ENCODE assay signal across 15 cellular contexts in genomic region chr1:46691997-46692790, GRCh38. TPM values are rescaled to one million over a fixed set of nuclear protein-coding genes. Genes with fewer than 3 reads are reported as not detected.
DNase-seq lines count a peak whose midpoint lies in the region; TF ChIP-seq lines count a peak whose summit lies in the region.
"Had no signal": no experiment of that assay in that cellular context is flagged by ENCODE, and none has a peak within 500 bp of the region (broad histone marks: within the 10 kb centered on the region; RNA-seq: fewer than 3 reads in every experiment).

No MANE protein-coding gene starts in this region.

- H3K9me3 ChIP-seq in Karpas-422 (ENCODE audit: low read length) (no peaks in the 10 kb centered on the region), tibial nerve (no peaks in the 10 kb centered on the region)
- no peaks in the 10 kb centered on the region for H3K9me3 ChIP-seq in CD8-positive, alpha-beta memory T cell (ENCODE audit: low read length)
- H3K9me3 ChIP-seq: heart left ventricle had no signal

- 78 to 79% methylated on average over 6 of the region's 6 CpGs for WGBS in tibial nerve, 2 donors

- H4K20me1 ChIP-seq in Karpas-422 (ENCODE audit: insufficient read depth, low read depth, low read length): no peaks in the 10 kb centered on the region; the same call in 1 of the 2 replicates

- H3K27ac Mint-ChIP-seq in neural crest cell (ENCODE audit: unreplicated experiment): no peak overlapping the region
- peak overlapping the region in 1 of 8 donors; percentile 17 for H3K27ac Mint-ChIP-seq in CD8-positive, alpha-beta memory T cell
- H3K27ac Mint-ChIP-seq: dendritic cell treated with granulocyte-macrophage colony-stimulating factor and Interleukin-4, amounts not matched to agents 40 ng/mL and 50 ng/mL, for 4 days; stimulated activated memory B cell treated with anti-CD40 and anti-IgM and Interleukin-4, amounts not matched to agents 10 μg/mL and 1 μg/mL and 100 μg/mL, for 72 hours; T-helper 2 cell treated with Interferon-gamma antibody and Interleukin-4, amounts not matched to agents 5 μg/mL and 100 μg/mL, for 36 hours had no signal

- no peaks in the 10 kb centered on the region for H3K4me1 Mint-ChIP-seq in neural crest cell
- peaks cover 1 to 13% (median 7%) of the 10 kb centered on the region in 3 donors for H3K4me1 Mint-ChIP-seq in CD8-positive, alpha-beta memory T cell
- H3K4me1 Mint-ChIP-seq: stimulated activated memory B cell treated with anti-CD40 and anti-IgM and Interleukin-4, amounts not matched to agents 10 μg/mL and 1 μg/mL and 100 μg/mL, for 72 hours had no signal

- no peak overlapping the region for H2AFZ ChIP-seq in Karpas-422 (ENCODE audit: low read length)

- no peak for TF ChIP-seq POLR2A in tibial nerve (IDR thresholded peaks at IDR 0.05)

- no peak overlapping the region for H3K9ac ChIP-seq in Karpas-422 (ENCODE audit: low read length)

- peaks cover 46% of the 10 kb centered on the region for H3K79me2 ChIP-seq in Karpas-422 (ENCODE audit: low read length)

- no peak overlapping the region for H3K4me2 ChIP-seq in Karpas-422 (ENCODE audit: low read depth, low read length, poor library complexity, severe bottlenecking)

- H3K9me2 ChIP-seq in Karpas-422 (replicated peaks; ENCODE audit: insufficient read depth, low read length): no peaks in the 10 kb centered on the region

- in situ Hi-C loops in SK-MEL-5 (cut with HindIII; ENCODE audit: low pct_unique_long_range_greater_than_20kb, low sequenced_read_pairs): no loop called here

- peak; percentile 32 for TF ChIP-seq CTCF in fibroblast of mammary gland (conservative IDR thresholded peaks at IDR 0.05; ENCODE audit: control insufficient read depth, insufficient read depth, low read depth, low read length)
- TF ChIP-seq CTCF in neural crest cell (conservative IDR thresholded peaks at IDR 0.05): peak; percentile 63
- TF ChIP-seq CTCF in tibial nerve (IDR thresholded peaks at IDR 0.05): no peak

- H3K4me3 ChIP-seq in fibroblast of mammary gland (ENCODE audit: control insufficient read depth, low read depth, low read length) (no peak overlapping the region), Karpas-422 (ENCODE audit: low read length) (no peak overlapping the region), tibial nerve (no peak overlapping the region)
- no peak overlapping the region for H3K4me3 ChIP-seq in CD8-positive, alpha-beta memory T cell (ENCODE audit: low read length)
- H3K4me3 ChIP-seq: heart left ventricle had no signal

- POLR2A ChIA-PET in CD8-positive, alpha-beta memory T cell (lab: Charles Lee): no interaction called here

- H3K27ac ChIP-seq in Karpas-422 (ENCODE audit: low read length): no peak overlapping the region
- no peak overlapping the region for H3K27ac ChIP-seq in tibial nerve
- H3K27ac ChIP-seq in CD8-positive, alpha-beta memory T cell (ENCODE audit: low read depth, low read length): no peak overlapping the region

- H3K36me3 Mint-ChIP-seq in neural crest cell (ENCODE audit: low read depth): peaks cover 9% of the 10 kb centered on the region
- peaks cover 25 to 97% (median 44%) of the 10 kb centered on the region in 3 donors for H3K36me3 Mint-ChIP-seq in CD8-positive, alpha-beta memory T cell

- peaks cover 62% of the 10 kb centered on the region for H3K36me3 ChIP-seq in Karpas-422 (ENCODE audit: insufficient read depth, low read length)
- H3K36me3 ChIP-seq in tibial nerve: peaks cover 2 to 71% (median 25%) of the 10 kb centered on the region in 3 donors
- peaks cover 76% of the 10 kb centered on the region for H3K36me3 ChIP-seq in CD8-positive, alpha-beta memory T cell (ENCODE audit: insufficient read depth, low read length)

- TF ChIP-seq EP300 in tibial nerve (IDR thresholded peaks at IDR 0.05): no peak

- no peaks in the 10 kb centered on the region for H3K4me1 ChIP-seq in Karpas-422 (ENCODE audit: low read length)
- peaks cover 0 to 13% (median 0%) of the 10 kb centered on the region in 4 donors for H3K4me1 ChIP-seq in tibial nerve
- H3K4me1 ChIP-seq in CD8-positive, alpha-beta memory T cell (ENCODE audit: insufficient read depth, low read length): no peaks in the 10 kb centered on the region

- CTCF ChIA-PET in CD8-positive, alpha-beta memory T cell (lab: Charles Lee): interaction anchor here (0.8 kb wide), 1 partner anchor 33 kb away, joined by 3 read pairs; no protein-coding TSS in a partner anchor

- no peak overlapping the region for H3K4me3 Mint-ChIP-seq in neural crest cell
- H3K4me3 Mint-ChIP-seq in CD8-positive, alpha-beta memory T cell: no peak overlapping the region
- H3K4me3 Mint-ChIP-seq: CD4-positive, CD25-positive, alpha-beta regulatory T cell; dendritic cell treated with granulocyte-macrophage colony-stimulating factor and Interleukin-4, amounts not matched to agents 40 ng/mL and 50 ng/mL, for 4 days; stimulated activated memory B cell treated with anti-CD40 and anti-IgM and Interleukin-4, amounts not matched to agents 10 μg/mL and 1 μg/mL and 100 μg/mL, for 72 hours; T-helper 2 cell treated with Interferon-gamma antibody and Interleukin-4, amounts not matched to agents 5 μg/mL and 100 μg/mL, for 36 hours had no signal

- H3K27me3 ChIP-seq in Karpas-422 (ENCODE audit: low read length): no peaks in the 10 kb centered on the region
- no peaks in the 10 kb centered on the region for H3K27me3 ChIP-seq in tibial nerve
- H3K27me3 ChIP-seq in CD8-positive, alpha-beta memory T cell (ENCODE audit: insufficient read depth, low read length, poor library complexity, severe bottlenecking): no peaks in the 10 kb centered on the region
- H3K27me3 ChIP-seq: heart left ventricle had no signal

- H3K9me3 Mint-ChIP-seq in neural crest cell: no peaks in the 10 kb centered on the region
- H3K9me3 Mint-ChIP-seq in CD8-positive, alpha-beta memory T cell: peaks cover 0 to 2% (median 0%) of the 10 kb centered on the region in 5 donors
- H3K9me3 Mint-ChIP-seq: T-helper 2 cell treated with Interferon-gamma antibody and Interleukin-4, amounts not matched to agents 5 μg/mL and 100 μg/mL, for 36 hours had no signal

- DNase-seq in Ammon's horn (ENCODE audit: low spot score) (peak; percentile 39), SK-MEL-5 (ENCODE audit: low read depth, low spot score) (peak; percentile 19), fibroblast of mammary gland (ENCODE audit: low read depth) (no peak), neural crest cell (ENCODE audit: low read depth, low spot score) (no peak), Karpas-422 (no peak), OCI-M2 (lab: John Stamatoyannopoulos, UW; ENCODE audit: unreplicated experiment) (no peak), tibial nerve (ENCODE audit: low spot score in 2 of 2) (no peak)
- no peak for DNase-seq in CD8-positive, alpha-beta memory T cell
- DNase-seq: activated naive CD4-positive, alpha-beta T cell treated with Interleukin-2 at 50 U/mL for 16 hours; CD4-positive, CD25-positive, alpha-beta regulatory T cell; heart left ventricle; occipital lobe had no signal

- no peaks in the 10 kb centered on the region for H3K27me3 Mint-ChIP-seq in neural crest cell (ENCODE audit: low read depth)
- peaks cover 0 to 1% of the 10 kb centered on the region in 2 donors for H3K27me3 Mint-ChIP-seq in CD8-positive, alpha-beta memory T cell
- H3K27me3 Mint-ChIP-seq: CD4-positive, CD25-positive, alpha-beta regulatory T cell; dendritic cell treated with granulocyte-macrophage colony-stimulating factor and Interleukin-4, amounts not matched to agents 40 ng/mL and 50 ng/mL, for 4 days; stimulated activated memory B cell treated with anti-CD40 and anti-IgM and Interleukin-4, amounts not matched to agents 10 μg/mL and 1 μg/mL and 100 μg/mL, for 72 hours had no signal

RNA-seq across cellular contexts. Expression of gene TEX38, which starts 20.5 kb away (rescaled TPM):
- not detected in 2 replicates for total RNA-seq in SK-MEL-5 (2014; rRNA removed; shearing (Covaris generic))
- polyA plus RNA-seq in SK-MEL-5 (2015; cell fraction: cytosol; rRNA removed): not detected in 2 replicates
- not detected in 2 replicates for polyA plus RNA-seq in SK-MEL-5 (2015; cell fraction: nucleus; rRNA removed)
- 0.26 TPM in 1 of 2 replicates, not detected in the other for total RNA-seq in neural crest cell
- total RNA-seq in Karpas-422 (2014; rRNA removed; shearing (Covaris generic); ENCODE audit: low replicate concordance): 0.37 TPM in 1 of 2 replicates, not detected in the other
- not detected for total RNA-seq in tibial nerve
- total RNA-seq in CD8-positive, alpha-beta memory T cell: not detected
- 0.37 TPM for polyA plus RNA-seq in CD8-positive, alpha-beta memory T cell
- total RNA-seq: CD4-positive, CD25-positive, alpha-beta regulatory T cell; occipital lobe had no signal
- polyA plus RNA-seq: CD4-positive, CD25-positive, alpha-beta regulatory T cell; heart left ventricle had no signal

RNA-seq across cellular contexts. Expression of gene ATPAF1, which starts 24.0 kb away (rescaled TPM):
- total RNA-seq in SK-MEL-5 (2014; rRNA removed; shearing (Covaris generic)): 62.9 and 68.8 TPM in 2 replicates
- polyA plus RNA-seq in SK-MEL-5 (2015; cell fraction: cytosol; rRNA removed): 45.4 and 68.6 TPM in 2 replicates
- 26.4 and 28.8 TPM in 2 replicates for polyA plus RNA-seq in SK-MEL-5 (2015; cell fraction: nucleus; rRNA removed)
- total RNA-seq in neural crest cell (67.8 and 69.3 TPM in 2 replicates), tibial nerve (10 to 100 TPM; 26.3 to 38.5 (median 30.2) TPM)
- 77.6 and 81.2 TPM in 2 replicates for total RNA-seq in Karpas-422 (2014; rRNA removed; shearing (Covaris generic); ENCODE audit: low replicate concordance)
- 10 to 100 TPM; 40.2 to 42.3 TPM for total RNA-seq in CD8-positive, alpha-beta memory T cell
- 75.8 TPM for polyA plus RNA-seq in CD8-positive, alpha-beta memory T cell

RNA-seq across cellular contexts. Expression of gene EFCAB14, which starts 26.7 kb away (rescaled TPM):
- total RNA-seq in SK-MEL-5 (2014; rRNA removed; shearing (Covaris generic)): 60.9 and 68.1 TPM in 2 replicates
- polyA plus RNA-seq in SK-MEL-5 (2015; cell fraction: cytosol; rRNA removed): 53.0 and 66.8 TPM in 2 replicates
- 38.5 and 40.3 TPM in 2 replicates for polyA plus RNA-seq in SK-MEL-5 (2015; cell fraction: nucleus; rRNA removed)
- total RNA-seq in neural crest cell: 33.1 and 33.2 TPM in 2 replicates
- total RNA-seq in Karpas-422 (2014; rRNA removed; shearing (Covaris generic); ENCODE audit: low replicate concordance): 55.5 and 75.0 TPM in 2 replicates
- 100 to 1,000 TPM in 2 of 4 donors, 10 to 100 TPM in 2; 81.0 to 106 (median 97.0) TPM for total RNA-seq in tibial nerve
- total RNA-seq in CD8-positive, alpha-beta memory T cell: 10 to 100 TPM; 41.2 to 43.5 TPM
- 135 TPM for polyA plus RNA-seq in CD8-positive, alpha-beta memory T cell

Comparison
In these comparisons a context has a peak if more than half of its experiments do, and no peak if none do; other contexts are left out.
1. DNase-seq: peak in Ammon's horn (single experiment) and SK-MEL-5 (single experiment); none in fibroblast of mammary gland (single experiment), neural crest cell (single experiment), Karpas-422 (single experiment), OCI-M2 (single experiment), tibial nerve (0 of 2) and CD8-positive, alpha-beta memory T cell (0 of 5).
2. CTCF ChIP-seq: peak in fibroblast of mammary gland (single experiment) and neural crest cell (single experiment); none in tibial nerve (0 of 5).